ENCODE assay signal across 14 cellular contexts in the genomic region with DNA sequence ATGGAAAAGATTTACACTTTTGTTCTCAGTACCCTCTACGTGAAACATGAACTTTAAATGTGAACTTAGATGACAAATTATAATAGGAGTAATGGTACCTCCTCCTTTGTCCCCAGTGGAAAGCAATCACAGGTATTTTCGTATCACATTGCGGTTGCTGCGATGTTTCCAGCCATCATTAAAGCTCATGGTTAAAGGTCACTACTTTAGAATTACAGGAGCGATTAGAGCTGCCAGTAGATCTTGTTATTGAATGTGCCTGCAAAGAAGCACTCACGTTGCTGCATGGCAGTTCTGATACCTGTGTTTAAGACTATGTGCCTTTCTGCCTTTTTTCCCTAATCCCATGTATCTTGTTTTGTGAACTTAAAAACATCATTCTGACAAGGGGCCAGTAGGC.
DNase-seq lines count a peak whose midpoint lies in the region; ATAC-seq and TF ChIP-seq lines count a peak whose summit lies in the region.
"Had no signal": no experiment of that assay in that cellular context is flagged by ENCODE, and none has a peak within 500 bp of the region (broad histone marks: within the 10 kb centered on the region; RNA-seq: fewer than 3 reads in every experiment).

No MANE protein-coding gene starts in this region.

- H3K36me3 ChIP-seq in psoas muscle (ENCODE audit: insufficient read depth in 1 of 2, low read depth in 1 of 2) = no peaks in the 10 kb centered on the region

- H3K27me3 ChIP-seq in psoas muscle (ENCODE audit: insufficient read depth in 3 of 3, low read length in 2 of 3) = no peaks in the 10 kb centered on the region
- H3K27me3 ChIP-seq: BLaER1 had no signal

- intact Hi-C loops in left colon (cut with DNase I, micrococcal nuclease) = no loop called here
- intact Hi-C loops in psoas muscle (cut with DNase I) = no loop called here

- DNase-seq in DMS153 (lab: John Stamatoyannopoulos, UW) (peak; percentile 45), NCI-H1417 treated with DMSO at 0.1 percent for 48 hours (lab: John Stamatoyannopoulos, UW) (peak; percentile 66), NCI-H748 treated with DMSO at 0.1 percent for 48 hours (lab: John Stamatoyannopoulos, UW) (peak; percentile 47), left colon (no peak), psoas muscle (no peak), 8988T (no peak), EL (no peak)
- DNase-seq: CD8-positive, alpha-beta memory T cell; GM23248; NCI-H1694 treated with DMSO at 0.1 percent for 48 hours; SIG-M5; T-helper 17 cell had no signal

- no peak overlapping the region for H3K4me3 ChIP-seq in psoas muscle
- H3K4me3 ChIP-seq: BLaER1, GM23248 had no signal

- TF ChIP-seq CTCF in psoas muscle (IDR thresholded peaks at IDR 0.05) = no peak

- 78 to 81% (median 79%) methylated on average over 6 of the region's 6 CpGs for WGBS in psoas muscle, 3 donors

- H3K27ac ChIP-seq in psoas muscle = no peak overlapping the region
- H3K27ac ChIP-seq: BLaER1, GM23248 had no signal

- no peaks in the 10 kb centered on the region for H3K4me1 ChIP-seq in psoas muscle

- no peaks in the 10 kb centered on the region for H3K9me3 ChIP-seq in psoas muscle
- H3K9me3 ChIP-seq: BLaER1 had no signal

- ATAC-seq in left colon (peak; percentile 50), psoas muscle (no peak)
- ATAC-seq: HCT116, T-helper 17 cell had no signal

Comparison
In these comparisons a context has a peak if more than half of its experiments do, and no peak if none do; other contexts are left out.
1. DNase-seq: peak in DMS153 (single experiment), NCI-H1417 treated with DMSO at 0.1 percent for 48 hours (single experiment) and NCI-H748 treated with DMSO at 0.1 percent for 48 hours (single experiment); none in left colon (0 of 2), psoas muscle (0 of 2), 8988T (single experiment) and EL (single experiment).